2 cellular contexts compared by ENCODE assay signal in the genomic region with DNA sequence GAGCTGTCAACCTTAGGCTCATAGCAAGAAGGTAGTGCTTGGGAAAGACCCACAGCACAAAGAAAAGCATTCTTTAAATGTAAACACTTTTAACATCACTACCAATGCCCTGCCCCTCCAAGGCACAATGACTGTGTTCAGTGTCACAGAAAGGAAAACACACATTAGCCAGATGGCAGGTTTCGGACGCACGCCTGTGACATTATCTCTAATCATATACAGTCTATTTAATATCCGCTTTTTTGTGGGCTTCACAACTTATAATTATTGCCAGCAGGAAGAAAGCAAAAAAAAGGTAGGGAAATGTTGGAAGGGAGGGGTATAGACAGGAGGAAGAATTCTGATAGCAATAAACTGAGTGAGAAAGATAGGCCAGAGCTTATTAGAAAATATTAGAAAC.
TF ChIP-seq lines count a peak whose summit lies in the region.

No MANE protein-coding gene starts in this region.

TF ChIP-seq in H1, 55 proteins besides CTCF, POLR2A, EP300 and RAD21 (continues in another document):
- TF ChIP-seq POLR2AphosphoS5 (IDR thresholded peaks at IDR 0.05; ENCODE audit: low read depth, low read length): no peak
- no peak for TF ChIP-seq TBP (IDR thresholded peaks at IDR 0.05; ENCODE audit: low read depth, low read length)
- TF ChIP-seq, protein P1, sequence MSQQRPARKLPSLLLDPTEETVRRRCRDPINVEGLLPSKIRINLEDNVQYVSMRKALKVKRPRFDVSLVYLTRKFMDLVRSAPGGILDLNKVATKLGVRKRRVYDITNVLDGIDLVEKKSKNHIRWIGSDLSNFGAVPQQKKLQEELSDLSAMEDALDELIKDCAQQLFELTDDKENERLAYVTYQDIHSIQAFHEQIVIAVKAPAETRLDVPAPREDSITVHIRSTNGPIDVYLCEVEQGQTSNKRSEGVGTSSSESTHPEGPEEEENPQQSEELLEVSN (IDR thresholded peaks at IDR 0.05): no peak
- TF ChIP-seq MAFK (IDR thresholded peaks at IDR 0.05; ENCODE audit: low read depth, low read length): no peak
- TF ChIP-seq HDAC6 (IDR thresholded peaks at IDR 0.05; ENCODE audit: low read depth, low read length): no peak
- TF ChIP-seq ASH2L (IDR thresholded peaks at IDR 0.05; ENCODE audit: low read length): no peak
- no peak for TF ChIP-seq FOSL1 (IDR thresholded peaks at IDR 0.05; ENCODE audit: insufficient read depth, low read depth, low read length)
- TF ChIP-seq HDAC2 (IDR thresholded peaks at IDR 0.05; ENCODE audit: borderline replicate concordance in 1 of 2, low read depth in 2 of 2, low read length in 2 of 2): no peak
- TF ChIP-seq, protein P2, sequence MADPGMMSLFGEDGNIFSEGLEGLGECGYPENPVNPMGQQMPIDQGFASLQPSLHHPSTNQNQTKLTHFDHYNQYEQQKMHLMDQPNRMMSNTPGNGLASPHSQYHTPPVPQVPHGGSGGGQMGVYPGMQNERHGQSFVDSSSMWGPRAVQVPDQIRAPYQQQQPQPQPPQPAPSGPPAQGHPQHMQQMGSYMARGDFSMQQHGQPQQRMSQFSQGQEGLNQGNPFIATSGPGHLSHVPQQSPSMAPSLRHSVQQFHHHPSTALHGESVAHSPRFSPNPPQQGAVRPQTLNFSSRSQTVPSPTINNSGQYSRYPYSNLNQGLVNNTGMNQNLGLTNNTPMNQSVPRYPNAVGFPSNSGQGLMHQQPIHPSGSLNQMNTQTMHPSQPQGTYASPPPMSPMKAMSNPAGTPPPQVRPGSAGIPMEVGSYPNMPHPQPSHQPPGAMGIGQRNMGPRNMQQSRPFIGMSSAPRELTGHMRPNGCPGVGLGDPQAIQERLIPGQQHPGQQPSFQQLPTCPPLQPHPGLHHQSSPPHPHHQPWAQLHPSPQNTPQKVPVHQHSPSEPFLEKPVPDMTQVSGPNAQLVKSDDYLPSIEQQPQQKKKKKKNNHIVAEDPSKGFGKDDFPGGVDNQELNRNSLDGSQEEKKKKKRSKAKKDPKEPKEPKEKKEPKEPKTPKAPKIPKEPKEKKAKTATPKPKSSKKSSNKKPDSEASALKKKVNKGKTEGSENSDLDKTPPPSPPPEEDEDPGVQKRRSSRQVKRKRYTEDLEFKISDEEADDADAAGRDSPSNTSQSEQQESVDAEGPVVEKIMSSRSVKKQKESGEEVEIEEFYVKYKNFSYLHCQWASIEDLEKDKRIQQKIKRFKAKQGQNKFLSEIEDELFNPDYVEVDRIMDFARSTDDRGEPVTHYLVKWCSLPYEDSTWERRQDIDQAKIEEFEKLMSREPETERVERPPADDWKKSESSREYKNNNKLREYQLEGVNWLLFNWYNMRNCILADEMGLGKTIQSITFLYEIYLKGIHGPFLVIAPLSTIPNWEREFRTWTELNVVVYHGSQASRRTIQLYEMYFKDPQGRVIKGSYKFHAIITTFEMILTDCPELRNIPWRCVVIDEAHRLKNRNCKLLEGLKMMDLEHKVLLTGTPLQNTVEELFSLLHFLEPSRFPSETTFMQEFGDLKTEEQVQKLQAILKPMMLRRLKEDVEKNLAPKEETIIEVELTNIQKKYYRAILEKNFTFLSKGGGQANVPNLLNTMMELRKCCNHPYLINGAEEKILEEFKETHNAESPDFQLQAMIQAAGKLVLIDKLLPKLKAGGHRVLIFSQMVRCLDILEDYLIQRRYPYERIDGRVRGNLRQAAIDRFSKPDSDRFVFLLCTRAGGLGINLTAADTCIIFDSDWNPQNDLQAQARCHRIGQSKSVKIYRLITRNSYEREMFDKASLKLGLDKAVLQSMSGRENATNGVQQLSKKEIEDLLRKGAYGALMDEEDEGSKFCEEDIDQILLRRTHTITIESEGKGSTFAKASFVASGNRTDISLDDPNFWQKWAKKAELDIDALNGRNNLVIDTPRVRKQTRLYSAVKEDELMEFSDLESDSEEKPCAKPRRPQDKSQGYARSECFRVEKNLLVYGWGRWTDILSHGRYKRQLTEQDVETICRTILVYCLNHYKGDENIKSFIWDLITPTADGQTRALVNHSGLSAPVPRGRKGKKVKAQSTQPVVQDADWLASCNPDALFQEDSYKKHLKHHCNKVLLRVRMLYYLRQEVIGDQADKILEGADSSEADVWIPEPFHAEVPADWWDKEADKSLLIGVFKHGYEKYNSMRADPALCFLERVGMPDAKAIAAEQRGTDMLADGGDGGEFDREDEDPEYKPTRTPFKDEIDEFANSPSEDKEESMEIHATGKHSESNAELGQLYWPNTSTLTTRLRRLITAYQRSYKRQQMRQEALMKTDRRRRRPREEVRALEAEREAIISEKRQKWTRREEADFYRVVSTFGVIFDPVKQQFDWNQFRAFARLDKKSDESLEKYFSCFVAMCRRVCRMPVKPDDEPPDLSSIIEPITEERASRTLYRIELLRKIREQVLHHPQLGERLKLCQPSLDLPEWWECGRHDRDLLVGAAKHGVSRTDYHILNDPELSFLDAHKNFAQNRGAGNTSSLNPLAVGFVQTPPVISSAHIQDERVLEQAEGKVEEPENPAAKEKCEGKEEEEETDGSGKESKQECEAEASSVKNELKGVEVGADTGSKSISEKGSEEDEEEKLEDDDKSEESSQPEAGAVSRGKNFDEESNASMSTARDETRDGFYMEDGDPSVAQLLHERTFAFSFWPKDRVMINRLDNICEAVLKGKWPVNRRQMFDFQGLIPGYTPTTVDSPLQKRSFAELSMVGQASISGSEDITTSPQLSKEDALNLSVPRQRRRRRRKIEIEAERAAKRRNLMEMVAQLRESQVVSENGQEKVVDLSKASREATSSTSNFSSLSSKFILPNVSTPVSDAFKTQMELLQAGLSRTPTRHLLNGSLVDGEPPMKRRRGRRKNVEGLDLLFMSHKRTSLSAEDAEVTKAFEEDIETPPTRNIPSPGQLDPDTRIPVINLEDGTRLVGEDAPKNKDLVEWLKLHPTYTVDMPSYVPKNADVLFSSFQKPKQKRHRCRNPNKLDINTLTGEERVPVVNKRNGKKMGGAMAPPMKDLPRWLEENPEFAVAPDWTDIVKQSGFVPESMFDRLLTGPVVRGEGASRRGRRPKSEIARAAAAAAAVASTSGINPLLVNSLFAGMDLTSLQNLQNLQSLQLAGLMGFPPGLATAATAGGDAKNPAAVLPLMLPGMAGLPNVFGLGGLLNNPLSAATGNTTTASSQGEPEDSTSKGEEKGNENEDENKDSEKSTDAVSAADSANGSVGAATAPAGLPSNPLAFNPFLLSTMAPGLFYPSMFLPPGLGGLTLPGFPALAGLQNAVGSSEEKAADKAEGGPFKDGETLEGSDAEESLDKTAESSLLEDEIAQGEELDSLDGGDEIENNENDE (IDR thresholded peaks at IDR 0.05; ENCODE audit: insufficient replicate concordance, low read length): no peak
- no peak for TF ChIP-seq BRCA1 (IDR thresholded peaks at IDR 0.05; ENCODE audit: low read depth, low read length)
- no peak for TF ChIP-seq SP2 (IDR thresholded peaks at IDR 0.05; ENCODE audit: low read length)
- no peak for TF ChIP-seq CREB1 (IDR thresholded peaks at IDR 0.05)
- TF ChIP-seq, protein P3, sequence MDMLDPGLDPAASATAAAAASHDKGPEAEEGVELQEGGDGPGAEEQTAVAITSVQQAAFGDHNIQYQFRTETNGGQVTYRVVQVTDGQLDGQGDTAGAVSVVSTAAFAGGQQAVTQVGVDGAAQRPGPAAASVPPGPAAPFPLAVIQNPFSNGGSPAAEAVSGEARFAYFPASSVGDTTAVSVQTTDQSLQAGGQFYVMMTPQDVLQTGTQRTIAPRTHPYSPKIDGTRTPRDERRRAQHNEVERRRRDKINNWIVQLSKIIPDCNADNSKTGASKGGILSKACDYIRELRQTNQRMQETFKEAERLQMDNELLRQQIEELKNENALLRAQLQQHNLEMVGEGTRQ (IDR thresholded peaks at IDR 0.05; ENCODE audit: low read length): no peak
- no peak for TF ChIP-seq SP4 (IDR thresholded peaks at IDR 0.05; ENCODE audit: low read length)
- no peak for TF ChIP-seq TAF1 (IDR thresholded peaks at IDR 0.05; ENCODE audit: low read depth, low read length)

TF ChIP-seq in WTC11, 78 proteins besides CTCF, POLR2A, EP300 and RAD21:
- TF ChIP-seq NR2C2 (CRISPR knock-in tag; IDR thresholded peaks at IDR 0.05) (no peak), ZNF423 (CRISPR knock-in tag; IDR thresholded peaks at IDR 0.05) (no peak), KAT7 (CRISPR knock-in tag; IDR thresholded peaks at IDR 0.05; ENCODE audit: borderline replicate concordance) (no peak), NR3C1 (CRISPR knock-in tag; conservative IDR thresholded peaks at IDR 0.05; ENCODE audit: low read depth) (no peak)
